ENCODE assay signal across 7 cellular contexts in the genomic region with DNA sequence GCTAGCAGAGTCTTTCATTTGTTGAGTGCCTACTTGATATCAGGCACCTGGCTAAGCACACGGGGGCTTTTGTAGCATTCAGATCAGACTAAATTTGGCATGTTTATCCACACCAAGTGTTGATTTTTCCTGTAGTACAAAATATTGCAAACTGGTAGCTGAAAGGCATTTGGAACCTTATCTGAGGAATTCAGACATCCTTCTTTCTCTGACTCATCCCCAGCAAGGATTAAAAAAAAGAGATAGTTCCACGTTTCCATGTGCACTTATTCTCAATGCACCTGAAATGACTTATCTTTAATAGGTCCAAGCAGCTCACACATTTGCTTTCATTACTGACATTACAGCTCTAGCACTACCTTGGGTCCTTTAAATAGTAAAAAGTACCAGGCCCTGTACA.
"Had no signal": no experiment of that assay in that cellular context is flagged by ENCODE, and none has a peak within 500 bp of the region (broad histone marks: within the 10 kb centered on the region; RNA-seq: fewer than 3 reads in every experiment).

No MANE protein-coding gene starts in this region.

- H3K27ac ChIP-seq: HL-60 had no signal

- H3K9me3 Mint-ChIP-seq: IgD-negative memory B cell had no signal

- H3K4me1 Mint-ChIP-seq: IgD-negative memory B cell had no signal

- FAIRE-seq: HepG2, HTR-8/SVneo had no signal

- H3K36me3 Mint-ChIP-seq: IgD-negative memory B cell had no signal

- H3K4me3 Mint-ChIP-seq: IgD-negative memory B cell had no signal

- H3K27me3 Mint-ChIP-seq: IgD-negative memory B cell had no signal

- DNase-seq: IMR-90, KBM-7, KG1 had no signal

- ATAC-seq: HepG2 had no signal

- H3K27ac Mint-ChIP-seq: IgD-negative memory B cell had no signal
